7 cellular contexts compared by ENCODE assay signal in genomic region chr13:19067767-19068166, GRCh38.
"Had no signal": no experiment of that assay in that cellular context is flagged by ENCODE, and none has a peak within 500 bp of the region (broad histone marks: within the 10 kb centered on the region; RNA-seq: fewer than 3 reads in every experiment).

No MANE protein-coding gene starts in this region.

- H3K4me3 ChIP-seq: GM23248, HAP-1 had no signal

- DNase-seq: GM23248, GOT3, H7, KBM-7 had no signal

- ATAC-seq: HCT116 had no signal

- H3K9ac ChIP-seq: GM23248 had no signal

- H3K4me3 Mint-ChIP-seq: IgD-negative memory B cell had no signal

- H3K27me3 Mint-ChIP-seq: IgD-negative memory B cell had no signal

- H3K36me3 ChIP-seq: HAP-1 had no signal

- H3K4me1 Mint-ChIP-seq: IgD-negative memory B cell had no signal

- H3K4me1 ChIP-seq: HAP-1 had no signal

- H3K27ac ChIP-seq: GM23248 had no signal

- H3K27ac Mint-ChIP-seq: IgD-negative memory B cell had no signal
